ENCODE assay signal across 7 cellular contexts in genomic region chr9:2159521-2160417, GRCh38.
DNase-seq lines count a peak whose midpoint lies in the region; ATAC-seq and TF ChIP-seq lines count a peak whose summit lies in the region.

No MANE protein-coding gene starts in this region.

- ATAC-seq in HG02852 (IDR thresholded peaks at IDR 0.05; ENCODE audit: unreplicated experiment) (no peak), GM18909 (IDR thresholded peaks at IDR 0.05; ENCODE audit: poor library complexity, unreplicated experiment) (no peak)

- no peak for TF ChIP-seq CTCF in VCaP (conservative IDR thresholded peaks at IDR 0.05)

- 68% methylated on average over 13 of the region's 13 CpGs for WGBS in HUES64

- H3K4me3 ChIP-seq in HUES64 (ENCODE audit: low read length) (no peak overlapping the region), rectal smooth muscle tissue (ENCODE audit: low read length) (peak overlapping the region; percentile 54)

- H3K9ac ChIP-seq in HUES64 (ENCODE audit: low read depth, low read length), result peak overlapping the region; percentile 53
- no peak overlapping the region for H3K9ac ChIP-seq in rectal smooth muscle tissue (ENCODE audit: low read length)

- peak; percentile 46 for DNase-seq in foreskin melanocyte
- no peak for DNase-seq in D341Med (ENCODE audit: low spot score)

- no peaks in the 10 kb centered on the region for H3K9me3 ChIP-seq in HUES64 (ENCODE audit: insufficient read depth, low read depth, low read length)

- no peaks in the 10 kb centered on the region for H3K27me3 ChIP-seq in HUES64 (ENCODE audit: insufficient read depth, low read length)
- H3K27me3 ChIP-seq in rectal smooth muscle tissue (ENCODE audit: control insufficient read depth, insufficient read depth, low read length), result no peaks in the 10 kb centered on the region

- H3K36me3 ChIP-seq in HUES64 (ENCODE audit: insufficient read depth, low read length) (no peaks in the 10 kb centered on the region), rectal smooth muscle tissue (ENCODE audit: control insufficient read depth, insufficient read depth, low read length) (no peaks in the 10 kb centered on the region)

- H3K27ac ChIP-seq in HUES64 (ENCODE audit: low read depth, low read length) (peak overlapping the region; percentile 93), VCaP (peak overlapping the region; percentile 86), rectal smooth muscle tissue (ENCODE audit: low read depth, low read length) (peak overlapping the region; percentile 37)

- H3K4me1 ChIP-seq in HUES64 (ENCODE audit: insufficient read depth, low read length) (peaks cover 57% of the 10 kb centered on the region), rectal smooth muscle tissue (ENCODE audit: control insufficient read depth, insufficient read depth, low read length) (peaks cover 6% of the 10 kb centered on the region)

Comparison
In these comparisons a context has a peak if more than half of its experiments do, and no peak if none do; other contexts are left out.
1. H3K27ac ChIP-seq: peak in every context shown above with its lines; median percentile 93 in HUES64; 86 in VCaP; 37 in rectal smooth muscle tissue.